In genomic region chr13:40770609-40770933, GRCh38 we compare ENCODE assay signal across 8 cellular contexts. TPM values are rescaled to one million over a fixed set of nuclear protein-coding genes. Genes with fewer than 3 reads are reported as not detected.
DNase-seq lines count a peak whose midpoint lies in the region; ATAC-seq and TF ChIP-seq lines count a peak whose summit lies in the region.

No MANE protein-coding gene starts in this region.

- H3K27me3 ChIP-seq in cardiac muscle cell (no peaks in the 10 kb centered on the region), brain microvascular endothelial cell (replicated peaks) (no peaks in the 10 kb centered on the region), upper lobe of left lung (no peaks in the 10 kb centered on the region)

- intact Hi-C loops in Right ventricle myocardium superior (cut with DNase I) = no loop called here

- DNase-seq in cardiac muscle cell (ENCODE audit: low read depth in 1 of 2, low spot score in 1 of 2) (no peak), Right ventricle myocardium superior (no peak), brain microvascular endothelial cell (no peak), memory B cell (ENCODE audit: low spot score in 2 of 2) (no peak), upper lobe of left lung (no peak), NCI-H2081 (lab: John Stamatoyannopoulos, UW) (no peak), 8988T (no peak), NAMALWA (ENCODE audit: low spot score) (no peak)

- WGBS in upper lobe of left lung, 2 donors = 0% methylated on average over 9 of the region's 9 CpGs

- peak overlapping the region; percentile 90 for H3K27ac ChIP-seq in cardiac muscle cell
- peak overlapping the region; percentile 81 for H3K27ac ChIP-seq in brain microvascular endothelial cell
- peak overlapping the region; percentile 84 to 93 (median 89) for H3K27ac ChIP-seq in upper lobe of left lung

- TF ChIP-seq EP300 in upper lobe of left lung (IDR thresholded peaks at IDR 0.05) = no peak

- no peak for TF ChIP-seq CTCF in cardiac muscle cell (IDR thresholded peaks at IDR 0.05; ENCODE audit: low read depth, low read length)
- no peak for TF ChIP-seq CTCF in brain microvascular endothelial cell (IDR thresholded peaks at IDR 0.05; ENCODE audit: low read depth, low read length, missing control alignments)
- TF ChIP-seq CTCF in upper lobe of left lung (IDR thresholded peaks at IDR 0.05) = no peak

- peak overlapping the region; percentile 95 for H3K4me3 Mint-ChIP-seq in memory B cell

- no peaks in the 10 kb centered on the region for H3K9me3 Mint-ChIP-seq in memory B cell

- peaks cover 11% of the 10 kb centered on the region for H3K4me1 Mint-ChIP-seq in memory B cell

- peak overlapping the region; percentile 94 for H3K27ac Mint-ChIP-seq in memory B cell

- in situ Hi-C loops in brain microvascular endothelial cell (cut with HindIII; ENCODE audit: low pct_ligation_motif_present, low sequenced_read_pairs) = no loop called here

- H3K36me3 ChIP-seq in cardiac muscle cell (no peaks in the 10 kb centered on the region), brain microvascular endothelial cell (replicated peaks) (no peaks in the 10 kb centered on the region), upper lobe of left lung (peaks cover 0 to 4% (median 0%) of the 10 kb centered on the region in 4 donors)

- H3K4me1 ChIP-seq in cardiac muscle cell (ENCODE audit: low read depth) = peaks cover 10% of the 10 kb centered on the region
- H3K4me1 ChIP-seq in upper lobe of left lung = peaks cover 13 to 19% (median 13%) of the 10 kb centered on the region in 4 donors

- H3K27me3 Mint-ChIP-seq in memory B cell = no peaks in the 10 kb centered on the region

- H3K9me3 ChIP-seq in cardiac muscle cell (ENCODE audit: low read depth) (no peaks in the 10 kb centered on the region), upper lobe of left lung (no peaks in the 10 kb centered on the region)

- H3K4me3 ChIP-seq in cardiac muscle cell (peak overlapping the region; percentile 88), brain microvascular endothelial cell (ENCODE audit: low read depth, low read length) (peak overlapping the region; percentile 97), upper lobe of left lung (peak overlapping the region; percentile 69 to 91 (median 83))

- no peak for TF ChIP-seq POLR2A in upper lobe of left lung (IDR thresholded peaks at IDR 0.05)

- ATAC-seq in Right ventricle myocardium superior (ENCODE audit: poor library complexity) (no peak), memory B cell (ENCODE audit: low read depth) (no peak), upper lobe of left lung (ENCODE audit: low FRiP score in 2 of 2) (no peak)

- no peaks in the 10 kb centered on the region for H3K36me3 Mint-ChIP-seq in memory B cell

RNA-seq across cellular contexts. Expression of gene MRPS31, which starts 0.4 kb away (rescaled TPM):
- total RNA-seq in cardiac muscle cell = 39.2 and 39.6 TPM in 2 replicates
- polyA plus RNA-seq in cardiac muscle cell = 36.3 and 50.1 TPM in 2 replicates
- 30.4 TPM for total RNA-seq in Right ventricle myocardium superior
- 10 to 100 TPM in 5 of 6 donors, 1 to 10 TPM in 1; 8.3 to 31.1 (median 14.8) TPM for total RNA-seq in upper lobe of left lung

RNA-seq across cellular contexts. Expression of gene SLC25A15, which starts 18.8 kb away (rescaled TPM):
- total RNA-seq in cardiac muscle cell (36.4 and 36.5 TPM in 2 replicates), Right ventricle myocardium superior (5.2 TPM), upper lobe of left lung (1 to 10 TPM in 5 of 6 donors, not detected in 1; 4.7 to 9.9 (median 5.8) TPM)
- 18.1 and 19.8 TPM in 2 replicates for polyA plus RNA-seq in cardiac muscle cell
